9 cellular contexts compared by ENCODE assay signal in the genomic region with DNA sequence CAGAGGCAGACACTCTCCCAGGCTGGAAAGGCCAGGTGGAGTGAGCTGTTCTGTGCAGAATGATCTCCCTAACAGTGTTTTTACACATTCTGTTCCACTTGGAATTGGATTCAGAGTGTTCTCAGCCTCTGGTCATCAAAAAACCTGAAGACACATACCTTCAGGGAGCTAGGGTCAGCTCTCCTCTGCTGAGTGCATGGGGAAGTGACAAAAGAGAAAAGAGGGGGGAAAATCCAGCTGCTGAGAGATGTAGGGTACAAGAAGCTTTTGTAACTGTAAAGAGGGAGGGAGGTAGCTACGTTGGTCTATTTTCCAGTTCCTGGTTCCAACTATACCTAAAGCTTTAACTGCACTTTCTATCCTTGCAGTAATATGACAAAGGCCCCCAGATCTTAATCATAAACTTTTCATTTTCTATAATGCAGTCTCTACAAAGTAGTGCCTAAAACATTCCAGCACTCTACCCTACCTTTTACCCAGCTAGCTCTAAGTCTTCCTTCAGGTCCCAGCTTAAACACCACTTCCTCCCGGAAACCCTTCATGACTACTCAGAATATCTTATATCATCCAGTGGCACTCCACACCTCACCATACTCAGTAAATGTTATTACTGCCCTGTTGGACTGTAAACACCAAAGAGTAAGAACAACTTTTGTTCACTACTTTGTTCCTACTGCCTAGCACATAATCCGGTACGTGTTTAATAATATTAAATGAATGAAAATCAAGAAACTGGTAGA. TPM values are rescaled to one million over a fixed set of nuclear protein-coding genes. Genes with fewer than 3 reads are reported as not detected.
DNase-seq lines count a peak whose midpoint lies in the region; ATAC-seq and TF ChIP-seq lines count a peak whose summit lies in the region.
"Had no signal": no experiment of that assay in that cellular context is flagged by ENCODE, and none has a peak within 500 bp of the region (broad histone marks: within the 10 kb centered on the region; RNA-seq: fewer than 3 reads in every experiment).

No MANE protein-coding gene starts in this region.

- H3K4me1 Mint-ChIP-seq in CD4-positive, alpha-beta memory T cell: peaks cover 71 to 95% (median 85%) of the 10 kb centered on the region in 4 donors
- peaks cover 61 to 73% (median 71%) of the 10 kb centered on the region in 3 donors for H3K4me1 Mint-ChIP-seq in IgD-negative memory B cell
- peaks cover 70 to 90% of the 10 kb centered on the region in 2 donors for H3K4me1 Mint-ChIP-seq in effector memory CD8-positive, alpha-beta T cell (ENCODE audit: low read depth in 2 of 2)
- peaks cover 55% of the 10 kb centered on the region for H3K4me1 Mint-ChIP-seq in activated T-helper 2 cell treated with anti-CD3 and anti-CD28 coated beads, Interferon-gamma antibody, Interleukin-2, Interleukin-4, amounts not matched to agents 10 μg/mL and 5 μg/mL and 100 μg/mL, durations not matched to agents 14 hours and 24 hours and 36 hours (ENCODE audit: low read depth)

- no peak for DNase-seq in CD4-positive, alpha-beta memory T cell
- DNase-seq in effector memory CD8-positive, alpha-beta T cell: no peak
- DNase-seq in anterior cingulate cortex (lab: John Stamatoyannopoulos, UW) (no peak), NCI-H2227 treated with DMSO at 0.1 percent for 48 hours (lab: John Stamatoyannopoulos, UW) (no peak), DMS153 treated with DMSO at 0.1 percent for 48 hours (lab: John Stamatoyannopoulos, UW; ENCODE audit: unreplicated experiment) (no peak)
- no peak for DNase-seq in activated T-helper 2 cell treated with anti-CD3 and anti-CD28 coated beads, Interferon-gamma antibody, Interleukin-2, Interleukin-4, amounts not matched to agents 10 μg/mL and 5 μg/mL and 100 μg/mL, durations not matched to agents 14 hours and 24 hours and 36 hours (ENCODE audit: low spot score)
- DNase-seq: NCI-H187 had no signal

- no peaks in the 10 kb centered on the region for H3K27me3 Mint-ChIP-seq in CD4-positive, alpha-beta memory T cell
- H3K27me3 Mint-ChIP-seq in IgD-negative memory B cell: no peaks in the 10 kb centered on the region
- H3K27me3 Mint-ChIP-seq in effector memory CD8-positive, alpha-beta T cell: no peaks in the 10 kb centered on the region
- H3K27me3 Mint-ChIP-seq in activated T-helper 2 cell treated with anti-CD3 and anti-CD28 coated beads, Interferon-gamma antibody, Interleukin-2, Interleukin-4, amounts not matched to agents 10 μg/mL and 5 μg/mL and 100 μg/mL, durations not matched to agents 14 hours and 24 hours and 36 hours (ENCODE audit: low read depth): no peaks in the 10 kb centered on the region

- H3K4me1 ChIP-seq in CD4-positive, alpha-beta memory T cell (ENCODE audit: insufficient read depth, low read length): peaks cover 86% of the 10 kb centered on the region
- H3K4me1 ChIP-seq in neutrophil (ENCODE audit: control insufficient read depth in 1 of 2, insufficient read depth in 1 of 2, low read depth in 1 of 2, low read length in 1 of 2): peaks cover 95 to 97% of the 10 kb centered on the region in 2 experiments

- peak overlapping the region in 5 of 7 donors; percentile 3 to 85 (median 67) for H3K27ac Mint-ChIP-seq in CD4-positive, alpha-beta memory T cell
- H3K27ac Mint-ChIP-seq in IgD-negative memory B cell: peak overlapping the region; percentile 17 to 74 (median 59)
- peak overlapping the region; percentile 7 to 78 for H3K27ac Mint-ChIP-seq in effector memory CD8-positive, alpha-beta T cell
- no peak overlapping the region for H3K27ac Mint-ChIP-seq in activated T-helper 2 cell treated with anti-CD3 and anti-CD28 coated beads, Interferon-gamma antibody, Interleukin-2, Interleukin-4, amounts not matched to agents 10 μg/mL and 5 μg/mL and 100 μg/mL, durations not matched to agents 14 hours and 24 hours and 36 hours

- H3K4me3 Mint-ChIP-seq in CD4-positive, alpha-beta memory T cell: peak overlapping the region in 5 of 8 donors; percentile 2 to 76 (median 46)
- peak overlapping the region in 3 of 4 donors; percentile 0 to 46 (median 21) for H3K4me3 Mint-ChIP-seq in IgD-negative memory B cell
- peak overlapping the region; percentile 32 to 48 for H3K4me3 Mint-ChIP-seq in effector memory CD8-positive, alpha-beta T cell
- H3K4me3 Mint-ChIP-seq in activated T-helper 2 cell treated with anti-CD3 and anti-CD28 coated beads, Interferon-gamma antibody, Interleukin-2, Interleukin-4, amounts not matched to agents 10 μg/mL and 5 μg/mL and 100 μg/mL, durations not matched to agents 14 hours and 24 hours and 36 hours (ENCODE audit: low read depth): no peak overlapping the region

- H3K9me3 Mint-ChIP-seq in CD4-positive, alpha-beta memory T cell: no peaks in the 10 kb centered on the region
- peaks cover 0 to 2% (median 0%) of the 10 kb centered on the region in 3 donors for H3K9me3 Mint-ChIP-seq in IgD-negative memory B cell
- H3K9me3 Mint-ChIP-seq in effector memory CD8-positive, alpha-beta T cell: no peaks in the 10 kb centered on the region
- H3K9me3 Mint-ChIP-seq in activated T-helper 2 cell treated with anti-CD3 and anti-CD28 coated beads, Interferon-gamma antibody, Interleukin-2, Interleukin-4, amounts not matched to agents 10 μg/mL and 5 μg/mL and 100 μg/mL, durations not matched to agents 14 hours and 24 hours and 36 hours: no peaks in the 10 kb centered on the region

- H3K36me3 ChIP-seq in CD4-positive, alpha-beta memory T cell (ENCODE audit: insufficient read depth, low read length): no peaks in the 10 kb centered on the region
- no peaks in the 10 kb centered on the region for H3K36me3 ChIP-seq in neutrophil

- no peaks in the 10 kb centered on the region for H3K27me3 ChIP-seq in CD4-positive, alpha-beta memory T cell (ENCODE audit: insufficient read depth, low read length)
- no peaks in the 10 kb centered on the region for H3K27me3 ChIP-seq in neutrophil

- POLR2A ChIA-PET in CD4-positive, alpha-beta memory T cell (lab: Charles Lee; ENCODE audit: partially characterized antibody): interaction anchor here (1.8 kb wide), 1 partner anchor 9 kb away, joined by 7 read pairs; the partner anchor contains the start of gene MAPK1

- intact Hi-C loops in CD4-positive, alpha-beta memory T cell (cut with micrococcal nuclease): no loop called here
- intact Hi-C loops in activated T-helper 2 cell treated with anti-CD3 and anti-CD28 coated beads, Interferon-gamma antibody, Interleukin-2, Interleukin-4, amounts not matched to agents 10 μg/mL and 5 μg/mL and 100 μg/mL, durations not matched to agents 14 hours and 24 hours and 36 hours (cut with micrococcal nuclease): no loop called here

- CTCF ChIA-PET in CD4-positive, alpha-beta memory T cell (lab: Charles Lee; ENCODE audit: partially characterized antibody): no interaction called here

- H3K4me3 ChIP-seq in CD4-positive, alpha-beta memory T cell (ENCODE audit: low read length in 2 of 2): no peak overlapping the region
- peak overlapping the region; percentile 40 to 47 for H3K4me3 ChIP-seq in neutrophil (ENCODE audit: low read depth in 1 of 2, low read length in 1 of 2)

- peak; percentile 66 for ATAC-seq in effector memory CD8-positive, alpha-beta T cell (replicated peaks)

- no peak overlapping the region for H3K27ac ChIP-seq in CD4-positive, alpha-beta memory T cell (ENCODE audit: low read depth, low read length)
- peak overlapping the region; percentile 91 for H3K27ac ChIP-seq in neutrophil

- peaks cover 0 to 3% of the 10 kb centered on the region in 2 donors for H3K36me3 Mint-ChIP-seq in CD4-positive, alpha-beta memory T cell
- H3K36me3 Mint-ChIP-seq in IgD-negative memory B cell: no peaks in the 10 kb centered on the region
- peaks cover 16% of the 10 kb centered on the region for H3K36me3 Mint-ChIP-seq in effector memory CD8-positive, alpha-beta T cell (ENCODE audit: insufficient read depth)
- peaks cover 38% of the 10 kb centered on the region for H3K36me3 Mint-ChIP-seq in activated T-helper 2 cell treated with anti-CD3 and anti-CD28 coated beads, Interferon-gamma antibody, Interleukin-2, Interleukin-4, amounts not matched to agents 10 μg/mL and 5 μg/mL and 100 μg/mL, durations not matched to agents 14 hours and 24 hours and 36 hours (ENCODE audit: low read depth)

- TF ChIP-seq CTCF in neutrophil (IDR thresholded peaks at IDR 0.05): no peak

- H3K9me3 ChIP-seq in CD4-positive, alpha-beta memory T cell (ENCODE audit: control insufficient read depth in 1 of 2, low read length in 2 of 2): no peaks in the 10 kb centered on the region
- H3K9me3 ChIP-seq in neutrophil: no peaks in the 10 kb centered on the region

RNA-seq across cellular contexts. Expression of gene MAPK1, which starts 9.2 kb away (rescaled TPM):
- total RNA-seq in CD4-positive, alpha-beta memory T cell: 100 to 1,000 TPM; 114 to 117 TPM
- 10 to 100 TPM; 73.8 to 81.5 TPM for polyA plus RNA-seq in CD4-positive, alpha-beta memory T cell
- 41.2 TPM for polyA plus RNA-seq in IgD-negative memory B cell
- 150 and 153 TPM in 2 replicates for total RNA-seq in activated T-helper 2 cell treated with anti-CD3 and anti-CD28 coated beads, Interferon-gamma antibody, Interleukin-2, Interleukin-4, amounts not matched to agents 10 μg/mL and 5 μg/mL and 100 μg/mL, durations not matched to agents 14 hours and 24 hours and 36 hours

Comparison
In these comparisons a context has a peak if more than half of its experiments do, and no peak if none do; other contexts are left out.
1. H3K4me3 ChIP-seq: peak in neutrophil (2 of 2); none in CD4-positive, alpha-beta memory T cell (0 of 2).